15 cellular contexts compared by ENCODE assay signal in the genomic region with DNA sequence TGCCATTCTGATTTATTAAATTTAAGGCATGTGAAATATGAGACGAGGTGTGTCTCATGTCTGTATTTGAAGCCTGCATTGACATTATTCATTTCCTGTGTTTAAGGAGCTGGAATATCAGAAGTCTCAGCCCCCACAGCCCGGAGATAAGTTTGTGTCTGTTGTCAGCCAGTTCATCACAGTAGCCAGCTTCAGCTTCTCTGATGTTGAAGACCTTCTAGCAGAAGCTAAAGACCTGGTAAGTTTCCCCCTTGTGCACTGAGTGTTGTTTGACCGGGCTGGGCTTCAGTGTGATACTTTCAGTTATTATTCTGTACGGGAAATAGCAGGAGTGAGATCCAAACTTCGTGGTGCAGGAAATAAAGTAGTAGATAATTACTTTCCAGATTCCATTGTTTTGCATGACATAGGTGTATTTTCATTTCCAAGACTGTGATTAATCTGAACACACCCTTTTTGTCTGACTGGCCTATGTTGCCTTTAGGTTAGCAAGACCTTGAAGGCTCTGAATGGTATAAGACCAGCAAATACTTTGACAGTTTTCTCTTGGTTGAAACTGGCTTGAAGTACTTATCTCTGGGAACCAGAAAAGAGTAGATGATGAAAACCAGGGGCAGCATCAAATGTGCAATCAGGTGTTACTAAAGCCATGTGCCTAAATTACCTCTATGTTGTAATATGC.
A peak's percentile ranks its signal among the peaks of the same experiment; 100 is the strongest.
DNase-seq lines count a peak whose midpoint lies in the region; ATAC-seq and TF ChIP-seq lines count a peak whose summit lies in the region.
"Had no signal": no experiment of that assay in that cellular context is flagged by ENCODE, and none has a peak within 500 bp of the region (broad histone marks: within the 10 kb centered on the region; RNA-seq: fewer than 3 reads in every experiment).

No MANE protein-coding gene starts in this region.

- no peak for ATAC-seq in HG02678 (IDR thresholded peaks at IDR 0.05; ENCODE audit: unreplicated experiment)
- ATAC-seq in stimulated activated effector memory CD8-positive, alpha-beta T cell treated with anti-CD3 and anti-CD28 coated beads, Interleukin-12 subunit alpha, Interleukin-12 subunit beta, amount 100 ng/mL, for 72 hours = no peak
- ATAC-seq: naive thymus-derived CD8-positive, alpha-beta T cell had no signal

- H2AFZ ChIP-seq in ACC112 (ENCODE audit: low read length, unreplicated experiment) = peak overlapping the region; percentile 33
- H2AFZ ChIP-seq in OCI-LY1 (ENCODE audit: low read length) = no peak overlapping the region

- no peaks in the 10 kb centered on the region for H3K9me2 ChIP-seq in OCI-LY1 (ENCODE audit: low read depth, low read length)

- H4K20me1 ChIP-seq in OCI-LY1 (ENCODE audit: insufficient read depth, low read length) = no peaks in the 10 kb centered on the region

- H3K36me3 Mint-ChIP-seq in stimulated activated effector memory CD8-positive, alpha-beta T cell treated with anti-CD3 and anti-CD28 coated beads, Interleukin-12 subunit alpha, Interleukin-12 subunit beta, amount 100 ng/mL, for 72 hours = peaks cover 8% of the 10 kb centered on the region

- H3K9me3 ChIP-seq in OCI-LY1 (ENCODE audit: low read length) (no peaks in the 10 kb centered on the region), mesodermal cell (ENCODE audit: control insufficient read depth, low read length) (no peaks in the 10 kb centered on the region)

- H3K79me2 ChIP-seq in ACC112 (ENCODE audit: control insufficient read depth, insufficient read depth, low read length, unreplicated experiment) (peaks cover 16% of the 10 kb centered on the region), OCI-LY1 (ENCODE audit: insufficient read depth, low read length) (peaks cover 20% of the 10 kb centered on the region; the same call in 1 of the 2 replicates)

- peaks cover 60% of the 10 kb centered on the region for H3K4me1 ChIP-seq in ACC112 (ENCODE audit: control insufficient read depth, insufficient read depth, low read length, unreplicated experiment)
- H3K4me1 ChIP-seq in OCI-LY1 (ENCODE audit: insufficient read depth, low read length, severe bottlenecking) = peaks cover 62% of the 10 kb centered on the region
- H3K4me1 ChIP-seq in mesodermal cell (ENCODE audit: control insufficient read depth, insufficient read depth, low read length, poor library complexity, severe bottlenecking) = peaks cover 20% of the 10 kb centered on the region

- peak overlapping the region; percentile 79; the same call in 1 of the 2 replicates for H3K9ac ChIP-seq in OCI-LY1 (ENCODE audit: low read length)

- WGBS in mesodermal cell (ENCODE audit: insufficient coverage in 2 of 2), 2 experiments = 78 to 83% methylated on average over 2 to 3 of the region's 5 CpGs

- H3F3A ChIP-seq in OCI-LY1 (ENCODE audit: insufficient read depth, low read length) = peaks cover 5% of the 10 kb centered on the region

- H3K27ac ChIP-seq in ACC112 (ENCODE audit: low read depth, low read length) (peak overlapping the region; percentile 73), OCI-LY1 (ENCODE audit: low read depth, low read length, poor library complexity, severe bottlenecking) (peak overlapping the region; percentile 99), mesodermal cell (ENCODE audit: low read depth, low read length, severe bottlenecking) (peak overlapping the region; percentile 57)

- peak; percentile 47 to 64 for DNase-seq in cardiac fibroblast (ENCODE audit: low read depth in 2 of 2)
- no peak for DNase-seq in RKO (ENCODE audit: low spot score)
- no peak for DNase-seq in NCI-H524 treated with DMSO at 0.1 percent for 48 hours (lab: John Stamatoyannopoulos, UW)
- no peak for DNase-seq in stimulated activated effector memory CD8-positive, alpha-beta T cell treated with anti-CD3 and anti-CD28 coated beads, Interleukin-12 subunit alpha, Interleukin-12 subunit beta, amount 100 ng/mL, for 72 hours (ENCODE audit: low spot score in 2 of 2)
- DNase-seq: activated CD4-positive, alpha-beta T cell treated with anti-CD3 and anti-CD28 coated beads, Interleukin-2, amount 10 ng/mL, durations not matched to agents 24 days and 14 days; activated naive CD4-positive, alpha-beta T cell; effector CD8-positive, alpha-beta T cell; naive thymus-derived CD8-positive, alpha-beta T cell; NCI-H1930; stimulated activated CD4-positive, alpha-beta T cell treated with anti-CD3 and anti-CD28 coated beads, Interleukin-2, amount 100 ng/mL, for 24 hours; stimulated activated naive CD4-positive, alpha-beta T cell treated with Interleukin-2 at 50 U/mL for 16 hours had no signal

- H3K4me1 Mint-ChIP-seq in stimulated activated effector memory CD8-positive, alpha-beta T cell treated with anti-CD3 and anti-CD28 coated beads, Interleukin-12 subunit alpha, Interleukin-12 subunit beta, amount 100 ng/mL, for 72 hours = no peaks in the 10 kb centered on the region
- H3K4me1 Mint-ChIP-seq: activated CD4-positive, alpha-beta T cell treated with anti-CD3 and anti-CD28 coated beads, Interleukin-2, amount 10 ng/mL, durations not matched to agents 24 days and 14 days had no signal

- no peak overlapping the region for H3K27ac Mint-ChIP-seq in stimulated activated effector memory CD8-positive, alpha-beta T cell treated with anti-CD3 and anti-CD28 coated beads, Interleukin-12 subunit alpha, Interleukin-12 subunit beta, amount 100 ng/mL, for 72 hours
- H3K27ac Mint-ChIP-seq: activated CD4-positive, alpha-beta T cell treated with anti-CD3 and anti-CD28 coated beads, Interleukin-2, amount 10 ng/mL, durations not matched to agents 24 days and 14 days; naive thymus-derived CD8-positive, alpha-beta T cell had no signal

- H3K9me3 Mint-ChIP-seq in stimulated activated effector memory CD8-positive, alpha-beta T cell treated with anti-CD3 and anti-CD28 coated beads, Interleukin-12 subunit alpha, Interleukin-12 subunit beta, amount 100 ng/mL, for 72 hours = no peaks in the 10 kb centered on the region
- H3K9me3 Mint-ChIP-seq: activated CD4-positive, alpha-beta T cell treated with anti-CD3 and anti-CD28 coated beads, Interleukin-2, amount 10 ng/mL, durations not matched to agents 24 days and 14 days; naive thymus-derived CD8-positive, alpha-beta T cell had no signal

- H3K27me3 ChIP-seq in ACC112 (ENCODE audit: insufficient read depth, low read length) (no peaks in the 10 kb centered on the region), OCI-LY1 (ENCODE audit: insufficient read depth, low read length) (no peaks in the 10 kb centered on the region)

- peak overlapping the region; percentile 78 for H3K4me2 ChIP-seq in OCI-LY1 (ENCODE audit: low read length)

- peak overlapping the region; percentile 71 for H3K4me3 ChIP-seq in ACC112 (ENCODE audit: low read depth, low read length)
- peak overlapping the region; percentile 64 for H3K4me3 ChIP-seq in OCI-LY1 (ENCODE audit: low read depth, low read length, poor library complexity, severe bottlenecking)
- peak overlapping the region; percentile 0 to 42 for H3K4me3 ChIP-seq in cardiac fibroblast (replicated peaks in 1 of 2; ENCODE audit: low read depth in 2 of 2, low read length in 2 of 2)
- H3K4me3 ChIP-seq in mesodermal cell (ENCODE audit: extremely low read depth, insufficient read depth, low read length, poor library complexity, severe bottlenecking) = no peak overlapping the region

- TF ChIP-seq CTCF in OCI-LY1 (IDR thresholded peaks at IDR 0.05; ENCODE audit: low read length) = no peak
- no peak for TF ChIP-seq CTCF in cardiac fibroblast (IDR thresholded peaks at IDR 0.05; ENCODE audit: low read depth, low read length)

- H3K36me3 ChIP-seq in ACC112 (ENCODE audit: insufficient read depth, low read length) (peaks cover 18% of the 10 kb centered on the region), OCI-LY1 (ENCODE audit: insufficient read depth, low read length) (peaks cover 57% of the 10 kb centered on the region), mesodermal cell (ENCODE audit: control insufficient read depth, insufficient read depth, low read length) (peaks cover 36% of the 10 kb centered on the region)

- no peak overlapping the region for H3K4me3 Mint-ChIP-seq in stimulated activated effector memory CD8-positive, alpha-beta T cell treated with anti-CD3 and anti-CD28 coated beads, Interleukin-12 subunit alpha, Interleukin-12 subunit beta, amount 100 ng/mL, for 72 hours
- H3K4me3 Mint-ChIP-seq: activated CD4-positive, alpha-beta T cell treated with anti-CD3 and anti-CD28 coated beads, Interleukin-2, amount 10 ng/mL, durations not matched to agents 24 days and 14 days; naive thymus-derived CD8-positive, alpha-beta T cell had no signal

Comparison
In these comparisons a context has a peak if more than half of its experiments do, and no peak if none do; other contexts are left out.
1. DNase-seq: peak in cardiac fibroblast (2 of 2); none in RKO (single experiment), NCI-H524 treated with DMSO at 0.1 percent for 48 hours (single experiment) and stimulated activated effector memory CD8-positive, alpha-beta T cell treated with anti-CD3 and anti-CD28 coated beads, Interleukin-12 subunit alpha, Interleukin-12 subunit beta, amount 100 ng/mL, for 72 hours (0 of 2).
2. Peak in every context shown above with its lines, with median percentiles within 50 percentile points of each other: H3K27ac ChIP-seq.